In the genomic region with DNA sequence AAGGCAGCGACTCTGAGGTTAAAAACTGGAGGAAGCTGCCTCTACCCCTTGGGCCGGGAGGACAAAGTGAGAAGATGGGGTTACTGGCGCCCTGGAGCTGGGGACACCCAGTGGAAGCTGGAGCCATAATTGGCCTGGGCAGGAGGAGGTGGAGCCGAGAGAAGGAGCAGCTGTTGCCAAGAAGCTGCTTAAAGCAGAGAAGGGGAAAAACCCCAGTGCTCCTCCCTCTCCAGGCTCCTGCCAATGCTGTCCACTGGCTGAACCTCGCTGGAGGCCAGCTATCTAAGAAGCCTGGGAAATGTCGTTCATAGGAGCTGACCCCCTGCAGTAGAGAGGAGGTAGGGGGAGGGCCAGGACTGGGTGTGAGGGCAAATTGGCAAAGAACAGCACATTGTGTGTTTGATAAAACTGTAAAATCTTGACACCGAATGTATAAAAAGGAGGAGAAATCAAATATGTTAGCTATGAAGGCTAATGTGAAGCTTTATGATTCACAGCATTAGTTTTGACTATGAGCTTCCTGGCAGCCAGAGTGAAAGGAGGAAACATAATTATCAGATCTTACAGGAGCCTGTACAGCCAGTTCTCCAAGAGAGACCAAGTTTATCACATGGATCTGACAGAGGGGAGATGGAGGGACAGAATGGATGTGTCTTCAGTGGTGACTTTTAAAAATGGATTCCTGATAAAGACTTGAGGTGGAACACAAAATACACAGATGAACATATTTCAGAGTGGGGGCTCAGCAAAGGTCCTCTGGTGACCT, we compare ENCODE assay signal across 8 cellular contexts. TPM values are rescaled to one million over a fixed set of nuclear protein-coding genes. Genes with fewer than 3 reads are reported as not detected.
A peak's percentile ranks its signal among the peaks of the same experiment; 100 is the strongest.
DNase-seq lines count a peak whose midpoint lies in the region; ATAC-seq and TF ChIP-seq lines count a peak whose summit lies in the region.

No MANE protein-coding gene starts in this region.

- H3K27me3 ChIP-seq in BLaER1 (peaks cover 14% of the 10 kb centered on the region; the same call in 1 of the 2 replicates), muscle layer of colon (ENCODE audit: control insufficient read depth in 1 of 2, insufficient read depth in 2 of 2, low read length in 2 of 2) (no peaks in the 10 kb centered on the region), ascending aorta (no peaks in the 10 kb centered on the region)

- DNase-seq in NCI-H2196 treated with DMSO at 0.1 percent for 48 hours (lab: John Stamatoyannopoulos, UW; ENCODE audit: unreplicated experiment) = peak; percentile 13
- DNase-seq in dedifferentiated amniotic fluid mesenchymal stem cell (ENCODE audit: extremely low spot score) = peak; percentile 49
- DNase-seq in ascending aorta (ENCODE audit: low spot score in 2 of 2) = no peak
- no peak for DNase-seq in NCI-H1092 treated with DMSO at 0.1 percent for 48 hours (lab: John Stamatoyannopoulos, UW)
- DNase-seq in activated CD4-positive, alpha-beta T cell treated with anti-CD3 and anti-CD28 coated beads, Interleukin-2, amount 50 U/mL, for 4 hours = no peak

- H3K9ac ChIP-seq in BLaER1 (no peak overlapping the region), muscle layer of colon (ENCODE audit: low read length) (no peak overlapping the region)

- TF ChIP-seq CTCF in ascending aorta (IDR thresholded peaks at IDR 0.05) = no peak

- no peaks in the 10 kb centered on the region for H4K20me1 ChIP-seq in BLaER1

- H3K4me1 ChIP-seq in BLaER1 (peaks cover 72% of the 10 kb centered on the region), muscle layer of colon (ENCODE audit: insufficient read depth, low read length) (no peaks in the 10 kb centered on the region), ascending aorta (no peaks in the 10 kb centered on the region)

- no peak for ATAC-seq in GM19351 (IDR thresholded peaks at IDR 0.05; ENCODE audit: unreplicated experiment)

- H3K4me3 ChIP-seq in BLaER1 = no peak overlapping the region
- H3K4me3 ChIP-seq in muscle layer of colon (ENCODE audit: low read depth in 1 of 2, low read length in 2 of 2) = no peak overlapping the region
- H3K4me3 ChIP-seq in ascending aorta = no peak overlapping the region

- intact Hi-C loops in ascending aorta (cut with DNase I) = loop anchor here (10.0 kb wide), 1 partner anchor 1890 kb away; no protein-coding TSS in a partner anchor

- no peaks in the 10 kb centered on the region for H3K9me3 ChIP-seq in BLaER1
- H3K9me3 ChIP-seq in muscle layer of colon (ENCODE audit: low read length) = no peaks in the 10 kb centered on the region
- H3K9me3 ChIP-seq in ascending aorta = no peaks in the 10 kb centered on the region

- H3K27ac ChIP-seq in BLaER1 (no peak overlapping the region), muscle layer of colon (ENCODE audit: low read depth, low read length) (peak overlapping the region; percentile 3), ascending aorta (no peak overlapping the region)

- H3K4me2 ChIP-seq in BLaER1 = peak overlapping the region; percentile 41

- H3K36me3 ChIP-seq in BLaER1 = no peaks in the 10 kb centered on the region
- H3K36me3 ChIP-seq in muscle layer of colon (ENCODE audit: insufficient read depth, low read length) = no peaks in the 10 kb centered on the region
- H3K36me3 ChIP-seq in ascending aorta = no peaks in the 10 kb centered on the region

RNA-seq across cellular contexts. Expression of gene HHIPL1, which starts 9.5 kb away (rescaled TPM):
- total RNA-seq in ascending aorta = 11.9 TPM

RNA-seq across cellular contexts. Expression of gene CYP46A1, which starts 29.7 kb away (rescaled TPM):
- not detected for total RNA-seq in ascending aorta

RNA-seq across cellular contexts. Expression of gene CCDC85C, which starts 50.4 kb away (rescaled TPM):
- total RNA-seq in ascending aorta = 0.64 TPM

Comparison
In these comparisons a context has a peak if more than half of its experiments do, and no peak if none do; other contexts are left out.
1. DNase-seq: peak in NCI-H2196 treated with DMSO at 0.1 percent for 48 hours (single experiment) and dedifferentiated amniotic fluid mesenchymal stem cell (single experiment); none in ascending aorta (0 of 2), NCI-H1092 treated with DMSO at 0.1 percent for 48 hours (single experiment) and activated CD4-positive, alpha-beta T cell treated with anti-CD3 and anti-CD28 coated beads, Interleukin-2, amount 50 U/mL, for 4 hours (0 of 2).